In the genomic region with DNA sequence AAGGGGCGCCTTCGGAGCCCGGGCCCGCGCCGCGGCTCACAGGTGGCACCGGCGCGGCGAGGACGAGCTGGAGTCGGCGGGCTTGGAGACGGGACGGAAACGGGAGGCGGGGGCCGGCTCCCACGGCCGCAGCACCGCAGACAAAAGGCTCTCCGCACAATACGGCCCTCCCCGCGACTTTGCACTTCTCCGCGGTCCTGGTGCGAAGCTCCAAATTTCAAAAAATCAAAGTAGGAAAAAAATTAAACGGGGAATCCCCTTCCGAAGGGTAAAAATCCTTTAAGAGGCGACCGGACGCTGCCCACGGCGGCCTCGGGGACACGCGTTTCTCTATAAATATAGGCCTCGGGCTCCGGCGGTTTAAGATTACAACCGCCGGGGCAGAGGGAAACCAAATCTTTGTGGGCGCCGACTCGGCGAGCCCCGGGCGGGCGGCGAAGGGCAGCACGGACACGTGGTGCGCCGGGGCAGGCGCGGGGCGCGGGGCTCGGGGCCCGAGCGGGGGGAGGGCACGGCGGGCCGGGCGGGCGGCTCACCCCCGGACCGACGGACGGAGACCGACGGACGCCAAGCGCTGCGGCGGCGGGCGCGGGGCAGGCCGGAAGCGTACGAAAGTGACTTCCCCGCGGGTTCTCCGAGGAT, we compare ENCODE assay signal across 8 cellular contexts. TPM values are rescaled to one million over a fixed set of nuclear protein-coding genes. Genes with fewer than 3 reads are reported as not detected.
DNase-seq lines count a peak whose midpoint lies in the region; ATAC-seq and TF ChIP-seq lines count a peak whose summit lies in the region.

No MANE protein-coding gene starts in this region.

- POLR2A ChIA-PET in AG04450 (lab: Yijun Ruan, JAX): interaction anchor here (1.5 kb wide), 1 partner anchor 35 kb away, joined by 3 read pairs; no protein-coding TSS in a partner anchor

- no peak for TF ChIP-seq CTCF in AG04450 (IDR thresholded peaks at IDR 0.05; ENCODE audit: low read depth, low read length)

- DNase-seq in AG04450 (ENCODE audit: low read depth, low spot score) (no peak), T-helper 1 cell (peak; percentile 13 to 28 (median 23)), GM19240 (ENCODE audit: insufficient read length, low spot score) (no peak)
- DNase-seq in central memory CD4-positive, alpha-beta T cell: peak; percentile 39
- peak in 2 of 3 experiments; percentile 10 to 23 for DNase-seq in stimulated activated CD4-positive, alpha-beta T cell treated with anti-CD3 and anti-CD28 coated beads, TNF-alpha, amount 100 ng/mL, for 4 hours (ENCODE audit: low read depth in 3 of 3)

- ATAC-seq in GM19023 (IDR thresholded peaks at IDR 0.05; ENCODE audit: unreplicated experiment) (peak; percentile 46), HG03159 (IDR thresholded peaks at IDR 0.05; ENCODE audit: unreplicated experiment) (peak; percentile 34)

- H3K27me3 ChIP-seq in AG04450 (ENCODE audit: control insufficient read depth, insufficient read depth, low read length) (peaks cover 2% of the 10 kb centered on the region), layer of hippocampus (ENCODE audit: control insufficient read depth, insufficient read depth, low read length) (no peaks in the 10 kb centered on the region)

- no peaks in the 10 kb centered on the region; the same call in 1 of the 2 replicates for H3K9me3 ChIP-seq in AG04450 (ENCODE audit: control insufficient read depth, insufficient read depth, low read length)

- H3K4me3 ChIP-seq in AG04450 (ENCODE audit: low read depth, low read length): peak overlapping the region; percentile 83

- peak overlapping the region; percentile 68 for H3K27ac ChIP-seq in AG04450 (ENCODE audit: low read depth, low read length)
- peak overlapping the region; percentile 52 for H3K27ac ChIP-seq in layer of hippocampus (ENCODE audit: low read depth, low read length)

- CTCF ChIA-PET in AG04450 (lab: Charles Lee): interaction anchor here (0.6 to 4.9 kb wide), 7 partner anchors 27 to 698 kb away, joined by 3 to 15 read pairs (median 6); no protein-coding TSS in a partner anchor

RNA-seq across cellular contexts. Expression of gene PABPC4, which starts 0.5 kb away (rescaled TPM):
- 67.5 and 90.3 TPM in 2 replicates for polyA plus RNA-seq in AG04450 (2011; rRNA removed)
- 172 and 255 TPM in 2 replicates for polyA minus RNA-seq in AG04450 (2011; rRNA and poly(A)+ RNA removed)

Comparison
In these comparisons a context has a peak if more than half of its experiments do, and no peak if none do; other contexts are left out.
1. DNase-seq: peak in T-helper 1 cell (5 of 5), central memory CD4-positive, alpha-beta T cell (single experiment) and stimulated activated CD4-positive, alpha-beta T cell treated with anti-CD3 and anti-CD28 coated beads, TNF-alpha, amount 100 ng/mL, for 4 hours (2 of 3); none in AG04450 (single experiment) and GM19240 (single experiment).